ENCODE assay signal across 14 cellular contexts in the genomic region with DNA sequence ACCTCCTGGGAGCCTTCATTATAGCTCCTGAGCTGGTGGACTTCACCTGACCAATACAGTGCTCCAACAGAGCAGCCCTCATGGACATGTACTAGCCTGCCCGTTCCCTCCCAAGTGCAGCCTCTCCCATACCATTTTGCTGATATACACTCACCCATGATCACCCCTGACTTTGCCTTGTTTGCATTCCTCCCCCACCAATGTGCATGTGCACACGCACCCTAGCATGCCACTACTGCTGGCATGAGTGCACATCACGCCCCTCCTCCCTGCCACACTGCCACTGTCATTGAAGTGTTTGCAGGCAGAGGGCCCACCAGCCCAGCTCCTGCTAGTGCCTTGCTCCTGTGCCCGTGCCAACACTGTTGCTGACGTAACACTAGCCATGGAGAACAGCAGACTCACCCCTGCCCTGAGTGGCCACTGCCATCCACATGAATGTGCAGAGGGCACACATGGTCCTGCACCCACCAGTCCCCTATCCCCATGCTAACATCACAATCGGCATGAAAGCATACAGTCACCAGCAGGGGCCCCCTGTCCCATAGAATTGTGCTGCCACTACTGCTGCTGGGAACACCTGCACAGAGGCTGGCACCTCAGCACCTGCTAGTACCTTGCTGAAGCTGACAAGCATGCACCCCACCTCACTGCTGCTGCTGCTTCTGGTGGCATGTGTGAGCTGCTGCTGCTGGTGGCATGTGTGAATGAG.
A peak's percentile ranks its signal among the peaks of the same experiment; 100 is the strongest.
DNase-seq lines count a peak whose midpoint lies in the region; ATAC-seq, FAIRE-seq and TF ChIP-seq lines count a peak whose summit lies in the region.
"Had no signal": no experiment of that assay in that cellular context is flagged by ENCODE, and none has a peak within 500 bp of the region (broad histone marks: within the 10 kb centered on the region; RNA-seq: fewer than 3 reads in every experiment).

No MANE protein-coding gene starts in this region.

- H3K9me3 ChIP-seq in keratinocyte (ENCODE audit: control insufficient read depth, low read depth, low read length) = no peaks in the 10 kb centered on the region
- H3K9me3 ChIP-seq: vagina had no signal

- no peaks in the 10 kb centered on the region for H3K79me2 ChIP-seq in keratinocyte (ENCODE audit: control insufficient read depth, insufficient read depth, low read length)

- H3K4me3 ChIP-seq in keratinocyte (ENCODE audit: control insufficient read depth in 2 of 3, extremely low read depth in 1 of 3, insufficient read depth in 2 of 3, low read depth in 1 of 3, low read length in 3 of 3) = no peak overlapping the region
- H3K4me3 ChIP-seq: GM23338, K562, vagina had no signal

- no peak for ATAC-seq in GM21717 (IDR thresholded peaks at IDR 0.05; ENCODE audit: unreplicated experiment)
- no peak for ATAC-seq in HG02884 (IDR thresholded peaks at IDR 0.05; ENCODE audit: unreplicated experiment)
- no peak for ATAC-seq in HG03565 (IDR thresholded peaks at IDR 0.05; ENCODE audit: unreplicated experiment)
- ATAC-seq: activated CD4-positive, CD25-positive, alpha-beta regulatory T cell treated with anti-CD3 and anti-CD28 coated beads, Interleukin-2, amount 50 U/mL, for 24 hours; GM23338; K562 had no signal

- H3K4me2 ChIP-seq in keratinocyte (ENCODE audit: control insufficient read depth, extremely low read depth, insufficient read depth, low read depth, low read length) = no peak overlapping the region
- H3K4me2 ChIP-seq: GM23338 had no signal

- H3K4me1 ChIP-seq in keratinocyte (ENCODE audit: control insufficient read depth, extremely low read depth, insufficient read depth, low read length) = peaks cover 8% of the 10 kb centered on the region
- H3K4me1 ChIP-seq: vagina had no signal

- H3K9ac ChIP-seq in keratinocyte (ENCODE audit: control insufficient read depth, extremely low read depth, insufficient read depth, low read length) = no peak overlapping the region

- FAIRE-seq in keratinocyte (lab: Jason Lieb, UNC) = peak; percentile 52
- FAIRE-seq: K562 had no signal

- CTCF ChIA-PET in GM10248 (lab: Yijun Ruan, JAX) = interaction anchor here (2.4 kb wide), 1 partner anchor 23 kb away, joined by 12 read pairs; no protein-coding TSS in a partner anchor

- TF ChIP-seq CTCF in GM10248 (IDR thresholded peaks at IDR 0.05; ENCODE audit: control extremely low read depth, extremely low read depth, low read depth, missing control alignments) (no peak), keratinocyte (optimal IDR thresholded peaks at IDR 0.05 in 1 of 3, IDR thresholded peaks at IDR 0.05 in 1 of 3, conservative IDR thresholded peaks at IDR 0.05 in 1 of 3; ENCODE audit: extremely low read depth in 1 of 3, insufficient read depth in 2 of 3, low read length in 3 of 3) (peak in 1 of 3 experiments; percentile 12)

- POLR2A ChIA-PET in GM10248 (lab: Yijun Ruan, JAX) = no interaction called here

- DNase-seq in Caki2 (ENCODE audit: low read depth) (peak; percentile 28), GM10248 (ENCODE audit: extremely low spot score) (peak; percentile 5), SHP77 (lab: John Stamatoyannopoulos, UW) (peak; percentile 50 to 80), keratinocyte (ENCODE audit: low read depth, low spot score) (no peak)
- DNase-seq: anterior cingulate cortex; NCI-H187 treated with DMSO at 0.1 percent for 48 hours; stimulated activated naive CD4-positive, alpha-beta T cell had no signal

- no peak overlapping the region for H3K27ac ChIP-seq in keratinocyte (ENCODE audit: control insufficient read depth, insufficient read depth, low read length)
- H3K27ac ChIP-seq: vagina had no signal

- H2AFZ ChIP-seq in keratinocyte (ENCODE audit: control insufficient read depth, low read length) = no peak overlapping the region
- H2AFZ ChIP-seq: GM23338 had no signal

- H3K27me3 ChIP-seq in keratinocyte (ENCODE audit: control insufficient read depth, extremely low read depth, insufficient read depth, low read length) = peaks cover 24% of the 10 kb centered on the region
- H3K27me3 ChIP-seq: vagina had no signal

- H4K20me1 ChIP-seq in keratinocyte (ENCODE audit: control insufficient read depth, extremely low read depth, insufficient read depth, low read length) = no peaks in the 10 kb centered on the region

- dilution Hi-C loops in keratinocyte (cut with MboI; ENCODE audit: extremely low pct_ligation_motif_present, low sequenced_read_pairs) = no loop called here

- in situ Hi-C loops in Caki2 (cut with HindIII; ENCODE audit: low pct_unique_long_range_greater_than_20kb, low sequenced_read_pairs) = no loop called here

- H3K9me1 ChIP-seq in keratinocyte (ENCODE audit: control insufficient read depth, extremely low read depth, insufficient read depth, low read length) = no peaks in the 10 kb centered on the region

- H3K36me3 ChIP-seq in keratinocyte (ENCODE audit: control insufficient read depth in 2 of 2, extremely low read depth in 1 of 2, insufficient read depth in 2 of 2, low read length in 2 of 2) = no peaks in the 10 kb centered on the region
- H3K36me3 ChIP-seq: vagina had no signal
